17 cellular contexts compared by ENCODE assay signal in the genomic region with DNA sequence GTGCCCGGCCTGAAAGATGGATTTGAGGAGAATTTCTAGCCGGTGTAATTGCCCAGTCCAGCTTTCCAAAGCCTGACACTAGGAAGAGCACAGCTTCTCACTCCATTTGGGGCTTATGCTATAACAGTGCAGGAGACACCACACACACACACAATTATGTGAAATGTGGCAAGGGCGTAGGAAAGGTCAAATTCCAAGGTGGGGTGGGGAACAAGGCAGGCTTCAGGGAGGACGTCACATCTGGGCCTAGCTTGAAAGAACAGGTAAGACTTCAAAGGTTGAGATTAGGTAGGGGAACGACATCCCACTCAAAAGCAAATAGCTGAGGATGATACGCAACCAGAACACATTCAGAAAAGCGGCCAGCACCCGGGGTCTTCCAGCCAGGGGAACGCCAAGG. TPM values are rescaled to one million over a fixed set of nuclear protein-coding genes. Genes with fewer than 3 reads are reported as not detected.
DNase-seq lines count a peak whose midpoint lies in the region; ATAC-seq, FAIRE-seq and TF ChIP-seq lines count a peak whose summit lies in the region.
"Had no signal": no experiment of that assay in that cellular context is flagged by ENCODE, and none has a peak within 500 bp of the region (broad histone marks: within the 10 kb centered on the region; RNA-seq: fewer than 3 reads in every experiment).

No MANE protein-coding gene starts in this region.

- H3K27ac ChIP-seq in HUES48 (ENCODE audit: low read depth, low read length) (peak overlapping the region; percentile 45), H1 (ENCODE audit: low read depth, low read length) (no peak overlapping the region), SK-N-SH (ENCODE audit: low read depth in 2 of 2, low read length in 1 of 2) (no peak overlapping the region)
- H3K27ac ChIP-seq: HL-60, PC-9 had no signal

- H3K4me2 ChIP-seq in H1 (ENCODE audit: insufficient read depth in 1 of 2, low read depth in 2 of 2, low read length in 2 of 2) (0 out of 4 replicates have a peak overlapping the region, but pooled peaks of 1 of the 2 experiments have one; percentile 3), SK-N-SH (no peak overlapping the region)
- H3K4me2 ChIP-seq: PC-9 had no signal

- no peaks in the 10 kb centered on the region for H3K9me3 Mint-ChIP-seq in nephron progenitor cell

- no peaks in the 10 kb centered on the region for H3K23me2 ChIP-seq in H1 (ENCODE audit: low read depth, low read length)

- no peak overlapping the region for H4K5ac ChIP-seq in H1 (ENCODE audit: insufficient read length, low read depth, low read length)

- TF ChIP-seq RAD21 in H1 (IDR thresholded peaks at IDR 0.05 in 1 of 2, conservative IDR thresholded peaks at IDR 0.05 in 1 of 2; ENCODE audit: low read depth in 2 of 2, low read length in 2 of 2) (no peak), SK-N-SH (IDR thresholded peaks at IDR 0.05; ENCODE audit: low read length) (no peak)

- H3K18ac ChIP-seq in H1 (ENCODE audit: extremely low read depth, low read length), result no peak overlapping the region

- H4K8ac ChIP-seq in H1 (ENCODE audit: extremely low read depth, insufficient read depth, low read length), result no peak overlapping the region; the same call in 1 of the 2 replicates

- H2BK120ac ChIP-seq in H1 (replicated peaks; ENCODE audit: low read depth, low read length), result no peak overlapping the region

- H4K91ac ChIP-seq in H1 (replicated peaks; ENCODE audit: insufficient read length, low read length), result peak overlapping the region; percentile 38

- TF ChIP-seq CTCF in H1 (IDR thresholded peaks at IDR 0.05; ENCODE audit: control extremely low read depth in 1 of 3, insufficient read depth in 1 of 3, low read depth in 1 of 3, low read length in 3 of 3) (no peak), nephron progenitor cell (IDR thresholded peaks at IDR 0.05) (no peak), SK-N-SH (IDR thresholded peaks at IDR 0.05) (no peak)

- H3K9me3 ChIP-seq in HUES48 (ENCODE audit: control insufficient read depth, insufficient read depth, low read length) (no peaks in the 10 kb centered on the region), H1 (ENCODE audit: insufficient read depth in 2 of 2, low read depth in 1 of 2, low read length in 1 of 2) (no peaks in the 10 kb centered on the region), SK-N-SH (no peaks in the 10 kb centered on the region)
- H3K9me3 ChIP-seq: HAP-1 had no signal

- TF ChIP-seq EP300 in H1 (IDR thresholded peaks at IDR 0.05; ENCODE audit: borderline replicate concordance in 1 of 2, low read depth in 2 of 2, low read length in 2 of 2) (no peak), SK-N-SH (IDR thresholded peaks at IDR 0.05; ENCODE audit: borderline replicate concordance in 1 of 2, low read depth in 1 of 2, low read length in 1 of 2) (no peak)

- H3K4me1 Mint-ChIP-seq in nephron progenitor cell, result peaks cover 47% of the 10 kb centered on the region

- peak overlapping the region; percentile 32 for H3K4ac ChIP-seq in H1 (replicated peaks; ENCODE audit: insufficient read length, low read depth, low read length)

- WGBS in H1 (ENCODE audit: extremely low coverage in 1 of 2, insufficient coverage in 1 of 2, insufficient read length in 1 of 2, insufficient replicate concordance in 2 of 2, low coverage in 1 of 2, low lambda C conversion rate in 2 of 2, missing lambda C conversion rate in 1 of 2), 2 experiments, result 90% methylated on average over 9 of the region's 9 CpGs; no CpG with 5 or more reads in 1 of the 2 experiments
- 95% methylated on average over 9 of the region's 9 CpGs for WGBS in SK-N-SH (ENCODE audit: low lambda C conversion rate)

- DNase-seq in ELF-1 (ENCODE audit: low read depth, low spot score) (peak; percentile 39), H1 (ENCODE audit: low read depth in 1 of 2, low spot score in 2 of 2) (no peak), nephron progenitor cell (no peak), SK-N-SH (no peak), NCI-H1694 (lab: John Stamatoyannopoulos, UW) (no peak)
- no peak for DNase-seq in stimulated activated naive CD4-positive, alpha-beta T cell (lab: John Stamatoyannopoulos, UW)
- DNase-seq: DMS53, NCI-H1417 treated with DMSO at 0.1 percent for 48 hours, NCI-H2029 treated with DMSO at 0.1 percent for 48 hours, NCI-H510A, NCI-H774, PC-9 had no signal

- FAIRE-seq in H1 (lab: Jason Lieb, UNC), result no peak
- FAIRE-seq: K562 had no signal

- H3K79me2 ChIP-seq in H1 (ENCODE audit: control insufficient read depth in 1 of 2, insufficient read depth in 2 of 2, low read length in 2 of 2) (peaks cover 0 to 61% of the 10 kb centered on the region in 2 experiments; a peak in 3 of 4 replicates), SK-N-SH (ENCODE audit: insufficient read depth) (peaks cover 100% of the 10 kb centered on the region)

- TF ChIP-seq POLR2A in H1 (IDR thresholded peaks at IDR 0.05; ENCODE audit: control extremely low read depth in 1 of 2, low read depth in 2 of 2, low read length in 2 of 2), result no peak

- H3K27me3 ChIP-seq in HUES48 (ENCODE audit: control insufficient read depth, insufficient read depth, low read length) (no peaks in the 10 kb centered on the region), H1 (replicated peaks in 1 of 4; ENCODE audit: control insufficient read depth in 3 of 4, extremely low read depth in 1 of 4, insufficient read depth in 3 of 4, low read length in 3 of 4) (no peaks in the 10 kb centered on the region), SK-N-SH (ENCODE audit: insufficient read depth) (no peaks in the 10 kb centered on the region)

- H2BK20ac ChIP-seq in H1 (ENCODE audit: low read length), result 0 out of 2 replicates have a peak overlapping the region, but pooled peaks have one; percentile 3

- H3K79me1 ChIP-seq in H1 (ENCODE audit: low read depth, low read length), result peaks cover 7% of the 10 kb centered on the region; the same call in 1 of the 2 replicates

- H2BK15ac ChIP-seq in H1 (ENCODE audit: low read length), result no peak overlapping the region

- H3K9ac ChIP-seq in HUES48 (ENCODE audit: low read depth, low read length) (no peak overlapping the region), H1 (replicated peaks in 1 of 4; ENCODE audit: extremely low read depth in 1 of 4, low read depth in 3 of 4, low read length in 3 of 4) (no peak overlapping the region), SK-N-SH (no peak overlapping the region)

- H2BK12ac ChIP-seq in H1 (ENCODE audit: low read depth, low read length), result 0 out of 2 replicates have a peak overlapping the region, but pooled peaks have one; percentile 7

- no peak overlapping the region for H3K14ac ChIP-seq in H1 (ENCODE audit: insufficient read length)

- ATAC-seq in HG03378 (IDR thresholded peaks at IDR 0.05; ENCODE audit: unreplicated experiment), result no peak
- ATAC-seq: K562 had no signal

- H2AFZ ChIP-seq in H1 (ENCODE audit: low read length) (no peak overlapping the region), SK-N-SH (ENCODE audit: low read depth) (no peak overlapping the region)
- H2AFZ ChIP-seq: PC-9 had no signal

- H4K20me1 ChIP-seq in H1 (replicated peaks in 1 of 2; ENCODE audit: control insufficient read depth in 1 of 2, insufficient read depth in 2 of 2, low read length in 2 of 2), result peaks cover 3 to 15% of the 10 kb centered on the region in 2 experiments
- peaks cover 97% of the 10 kb centered on the region for H4K20me1 ChIP-seq in SK-N-SH (ENCODE audit: insufficient read depth)

- H3K27ac Mint-ChIP-seq in nephron progenitor cell, result peak overlapping the region; percentile 61

- peaks cover 40% of the 10 kb centered on the region for H3K36me3 Mint-ChIP-seq in nephron progenitor cell (ENCODE audit: low read depth)

- peak overlapping the region; percentile 75 for H2AK5ac ChIP-seq in H1 (ENCODE audit: low read depth, low read length)

- no peak overlapping the region for H3K56ac ChIP-seq in H1 (replicated peaks; ENCODE audit: insufficient read length, low read depth, low read length)

- CTCF ChIA-PET in H1 (lab: Charles Lee; ENCODE audit: partially characterized antibody), result interaction anchor here (0.7 to 1.6 kb wide), 3 partner anchors 10 to 69 kb away, joined by 3 to 7 read pairs (median 3); no protein-coding TSS in a partner anchor
- CTCF ChIA-PET in SK-N-SH (lab: Yijun Ruan, JAX), result no interaction called here

- no peak overlapping the region for H3K23ac ChIP-seq in H1 (ENCODE audit: insufficient read length)

- peaks cover 15% of the 10 kb centered on the region for H3K4me1 ChIP-seq in HUES48 (ENCODE audit: control insufficient read depth, insufficient read depth, low read length)
- peaks cover 0 to 14% (median 9%) of the 10 kb centered on the region in 4 experiments; a peak in 6 of 7 replicates for H3K4me1 ChIP-seq in H1 (replicated peaks in 1 of 4; ENCODE audit: control insufficient read depth in 3 of 4, insufficient read depth in 4 of 4, low read length in 3 of 4)
- peaks cover 0 to 35% of the 10 kb centered on the region in 2 experiments; a peak in 1 of 4 replicates for H3K4me1 ChIP-seq in SK-N-SH (ENCODE audit: control insufficient read depth in 1 of 2, insufficient read depth in 2 of 2, low read depth in 1 of 2, low read length in 1 of 2)
- H3K4me1 ChIP-seq: HAP-1 had no signal

- no peaks in the 10 kb centered on the region for H3F3A ChIP-seq in SK-N-SH (replicated peaks; ENCODE audit: insufficient read depth)

- H3K4me3 ChIP-seq in HUES48 (ENCODE audit: low read depth, low read length) (no peak overlapping the region), H1 (ENCODE audit: extremely low read depth in 1 of 4, insufficient read depth in 2 of 4, low read depth in 3 of 4, low read length in 4 of 4) (no peak overlapping the region), SK-N-SH (ENCODE audit: low read depth in 2 of 2, low read length in 1 of 2) (no peak overlapping the region)
- H3K4me3 ChIP-seq: HAP-1, K562, PC-9 had no signal

- H3K27me3 Mint-ChIP-seq in nephron progenitor cell (ENCODE audit: low read depth, poor library complexity), result no peaks in the 10 kb centered on the region

- H3K9me2 ChIP-seq in SK-N-SH, result no peaks in the 10 kb centered on the region

- H3K36me3 ChIP-seq in HUES48 (ENCODE audit: control insufficient read depth, insufficient read depth, low read length), result peaks cover 27% of the 10 kb centered on the region
- H3K36me3 ChIP-seq in H1 (ENCODE audit: control insufficient read depth in 2 of 4, insufficient read depth in 4 of 4, low read length in 3 of 4), result peaks cover 0 to 7% (median 1%) of the 10 kb centered on the region in 4 experiments; a peak in 3 of 8 replicates
- H3K36me3 ChIP-seq in SK-N-SH (replicated peaks in 1 of 2; ENCODE audit: control insufficient read depth in 1 of 2, insufficient read depth in 2 of 2, low read length in 1 of 2), result peaks cover 0 to 27% of the 10 kb centered on the region in 2 experiments

- POLR2A ChIA-PET in H1 (lab: Charles Lee; ENCODE audit: partially characterized antibody), result interaction anchor here (1.2 to 6.3 kb wide), 6 partner anchors 9 to 123 kb away, joined by 3 to 52 read pairs (median 4); partner anchors contain the start of gene RAB35
- POLR2A ChIA-PET in SK-N-SH (lab: Yijun Ruan, JAX), result interaction anchor here (0.7 to 1.1 kb wide), 3 partner anchors 11 to 142 kb away, joined by 3 to 4 read pairs (median 4); no protein-coding TSS in a partner anchor

- peak overlapping the region; percentile 26; the same call in 1 of the 2 replicates for H2BK5ac ChIP-seq in H1 (ENCODE audit: low read depth, low read length)

- no peak overlapping the region for H3K4me3 Mint-ChIP-seq in nephron progenitor cell

RNA-seq across cellular contexts. Expression of gene RAB35, which starts 11.6 kb away (rescaled TPM):
- 39.0 and 45.7 TPM in 2 replicates for total RNA-seq in H1 (2021; fragmentation: NEBNext Ultra II Directional; extraction: Animal tissue kit (Norgen Biotek cat#: 25700))
- polyA plus RNA-seq in H1 (2011; rRNA removed) (33.4 and 45.8 TPM in 2 replicates), SK-N-SH (2012; rRNA removed) (41.8 and 45.3 TPM in 2 replicates)
- 29.0 TPM for polyA plus RNA-seq in H1 (2011; cell fraction: cytosol; rRNA removed)
- polyA plus RNA-seq in H1 (2011; cell fraction: nucleus; rRNA removed), result 37.5 TPM
- polyA plus RNA-seq in H1 (2012, experiment 1 of 2), result 35.9 to 43.8 TPM (median 40.9 TPM) in 4 replicates
- 38.3 TPM for polyA plus RNA-seq in H1 (2012, experiment 2 of 2)
- 27.7 TPM for polyA plus RNA-seq in H1 (2013, experiment 1 of 2)
- 29.3 TPM for polyA plus RNA-seq in H1 (2013, experiment 2 of 2)
- polyA minus RNA-seq in H1 (2011; rRNA and poly(A)+ RNA removed), result 34.0 and 46.0 TPM in 2 replicates
- polyA minus RNA-seq in H1 (2011; cell fraction: cytosol; rRNA and poly(A)+ RNA removed), result 16.2 TPM
- 12.0 TPM for polyA minus RNA-seq in H1 (2011; cell fraction: nucleus; rRNA and poly(A)+ RNA removed)
- polyA plus RNA-seq in SK-N-SH (2012; cell fraction: cytosol; rRNA removed), result 31.1 and 37.3 TPM in 2 replicates
- polyA plus RNA-seq in SK-N-SH (2012; cell fraction: nucleus; rRNA removed), result 50.4 and 51.7 TPM in 2 replicates
